ENCODE assay signal across 10 cellular contexts in the genomic region with DNA sequence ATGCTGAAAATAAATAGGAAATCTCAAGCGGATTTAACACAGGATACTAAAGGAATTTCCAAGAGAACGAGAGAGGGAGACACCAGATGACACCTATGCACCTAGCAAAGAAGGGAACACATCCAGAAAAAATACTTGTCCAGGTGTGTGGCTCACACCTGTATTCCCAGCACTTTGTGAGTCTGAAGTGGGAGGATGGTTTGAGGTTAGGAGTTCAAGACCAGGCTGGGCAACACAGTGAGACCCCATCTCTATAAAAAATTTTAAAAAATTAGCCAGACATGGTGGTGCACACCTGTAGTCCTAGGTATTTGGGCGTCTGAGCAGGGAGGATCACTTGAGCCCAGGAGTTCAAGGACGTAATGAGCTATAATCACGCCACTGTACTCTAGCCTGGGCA.
"Had no signal": no experiment of that assay in that cellular context is flagged by ENCODE, and none has a peak within 500 bp of the region (broad histone marks: within the 10 kb centered on the region; RNA-seq: fewer than 3 reads in every experiment).

No MANE protein-coding gene starts in this region.

- H3K4me3 Mint-ChIP-seq: GM23338, H9, HFFc6 had no signal

- H3K27ac ChIP-seq: HL-60, KMS-11 had no signal

- ATAC-seq: GM23338 had no signal

- H2AFZ ChIP-seq: GM23338 had no signal

- FAIRE-seq: H1, H54 had no signal

- H3K9ac ChIP-seq: KMS-11 had no signal

- H3K27ac Mint-ChIP-seq: GM23338, H9, HFFc6 had no signal

- H3K4me3 ChIP-seq: GM23338 had no signal

- H3K4me2 ChIP-seq: GM23338, KMS-11 had no signal

- H3K9me3 Mint-ChIP-seq: GM23338, H9, HFFc6 had no signal

- DNase-seq: H9, HCEC 1CT, HFFc6, IMR-90, KBM-7 had no signal
